In genomic region chr9:93669958-93670207, GRCh38 we compare ENCODE assay signal across 22 cellular contexts.
DNase-seq lines count a peak whose midpoint lies in the region; ATAC-seq and TF ChIP-seq lines count a peak whose summit lies in the region.
"Had no signal": no experiment of that assay in that cellular context is flagged by ENCODE, and none has a peak within 500 bp of the region (broad histone marks: within the 10 kb centered on the region; RNA-seq: fewer than 3 reads in every experiment).

No MANE protein-coding gene starts in this region.

- H3K27me3 ChIP-seq in Peyer's patch (no peaks in the 10 kb centered on the region), testis (no peaks in the 10 kb centered on the region)
- H3K27me3 ChIP-seq: heart left ventricle, suprapubic skin had no signal

- H3K27ac Mint-ChIP-seq in activated naive CD8-positive, alpha-beta T cell = peak overlapping the region; percentile 50
- H3K27ac Mint-ChIP-seq in activated naive CD8-positive, alpha-beta T cell treated with anti-CD3 and anti-CD28 coated beads, Interleukin-2, amount 50 U/mL, for 24 hours = no peak overlapping the region
- H3K27ac Mint-ChIP-seq: activated T-helper 2 cell treated with anti-CD3 and anti-CD28 coated beads, Interferon-gamma antibody, Interleukin-2, Interleukin-4, amounts not matched to agents 10 μg/mL and 5 μg/mL and 100 μg/mL, durations not matched to agents 14 hours and 24 hours and 36 hours; mesothelial cell of epicardium; stimulated activated memory B cell treated with anti-CD40 and anti-IgM and Interleukin-4, amounts not matched to agents 10 μg/mL and 1 μg/mL and 100 μg/mL, for 72 hours had no signal

- H3K9me3 ChIP-seq in Peyer's patch (no peaks in the 10 kb centered on the region), testis (no peaks in the 10 kb centered on the region)
- H3K9me3 ChIP-seq: heart left ventricle, psoas muscle, suprapubic skin had no signal

- ATAC-seq in activated naive CD8-positive, alpha-beta T cell treated with anti-CD3 and anti-CD28 coated beads, Interleukin-2, amount 50 U/mL, for 24 hours = no peak
- ATAC-seq in omental fat pad (ENCODE audit: low FRiP score) = no peak
- ATAC-seq in GM19452 (IDR thresholded peaks at IDR 0.05; ENCODE audit: unreplicated experiment) = no peak
- ATAC-seq: HCT116; K562; naive thymus-derived CD8-positive, alpha-beta T cell; stimulated activated memory B cell treated with anti-CD40 and anti-IgM and Interleukin-4, amounts not matched to agents 10 μg/mL and 1 μg/mL and 100 μg/mL, for 72 hours had no signal

- TF ChIP-seq CTCF in Peyer's patch (IDR thresholded peaks at IDR 0.05) (no peak), testis (IDR thresholded peaks at IDR 0.05) (no peak), omental fat pad (IDR thresholded peaks at IDR 0.05) (no peak)

- no peaks in the 10 kb centered on the region for H3K4me1 Mint-ChIP-seq in activated naive CD8-positive, alpha-beta T cell (ENCODE audit: low read depth)
- no peaks in the 10 kb centered on the region for H3K4me1 Mint-ChIP-seq in activated naive CD8-positive, alpha-beta T cell treated with anti-CD3 and anti-CD28 coated beads, Interleukin-2, amount 50 U/mL, for 24 hours
- H3K4me1 Mint-ChIP-seq: mesothelial cell of epicardium; stimulated activated memory B cell treated with anti-CD40 and anti-IgM and Interleukin-4, amounts not matched to agents 10 μg/mL and 1 μg/mL and 100 μg/mL, for 72 hours had no signal

- TF ChIP-seq POLR2A in Peyer's patch (IDR thresholded peaks at IDR 0.05) (no peak), testis (IDR thresholded peaks at IDR 0.05) (no peak)

- no peaks in the 10 kb centered on the region for H3K36me3 Mint-ChIP-seq in activated naive CD8-positive, alpha-beta T cell
- H3K36me3 Mint-ChIP-seq in activated naive CD8-positive, alpha-beta T cell treated with anti-CD3 and anti-CD28 coated beads, Interleukin-2, amount 50 U/mL, for 24 hours (ENCODE audit: low read depth) = no peaks in the 10 kb centered on the region

- intact Hi-C loops in testis (cut with DNase I; ENCODE audit: low total_unique reads) = no loop called here

- H3K27me3 Mint-ChIP-seq in activated naive CD8-positive, alpha-beta T cell = no peaks in the 10 kb centered on the region
- H3K27me3 Mint-ChIP-seq in activated naive CD8-positive, alpha-beta T cell treated with anti-CD3 and anti-CD28 coated beads, Interleukin-2, amount 50 U/mL, for 24 hours = no peaks in the 10 kb centered on the region
- H3K27me3 Mint-ChIP-seq: naive thymus-derived CD8-positive, alpha-beta T cell; stimulated activated memory B cell treated with anti-CD40 and anti-IgM and Interleukin-4, amounts not matched to agents 10 μg/mL and 1 μg/mL and 100 μg/mL, for 72 hours had no signal

- no peaks in the 10 kb centered on the region for H3K9me3 Mint-ChIP-seq in activated naive CD8-positive, alpha-beta T cell (ENCODE audit: low read depth)
- H3K9me3 Mint-ChIP-seq in activated naive CD8-positive, alpha-beta T cell treated with anti-CD3 and anti-CD28 coated beads, Interleukin-2, amount 50 U/mL, for 24 hours = no peaks in the 10 kb centered on the region
- H3K9me3 Mint-ChIP-seq: mesothelial cell of epicardium; naive thymus-derived CD8-positive, alpha-beta T cell had no signal

- H3K27ac ChIP-seq in Peyer's patch = no peak overlapping the region
- H3K27ac ChIP-seq in testis = no peak overlapping the region
- H3K27ac ChIP-seq: C4-2B, heart left ventricle, psoas muscle, suprapubic skin had no signal

- H3K4me3 ChIP-seq in Peyer's patch (no peak overlapping the region), testis (no peak overlapping the region)
- H3K4me3 ChIP-seq: heart left ventricle, K562, psoas muscle, suprapubic skin had no signal

- H3K36me3 ChIP-seq in Peyer's patch (peaks cover 0 to 41% (median 0%) of the 10 kb centered on the region in 3 donors), testis (ENCODE audit: low read depth, missing control alignments) (no peaks in the 10 kb centered on the region)

- no peak for DNase-seq in activated naive CD8-positive, alpha-beta T cell treated with anti-CD3 and anti-CD28 coated beads, Interleukin-2, amount 50 U/mL, for 24 hours
- DNase-seq in Peyer's patch = peak; percentile 3 to 30 (median 23)
- peak; percentile 1 for DNase-seq in effector CD4-positive, alpha-beta T cell
- peak; percentile 7 for DNase-seq in testis
- no peak for DNase-seq in omental fat pad (ENCODE audit: low spot score)
- DNase-seq in NCI-H2196 (lab: John Stamatoyannopoulos, UW; ENCODE audit: unreplicated experiment) = no peak
- DNase-seq: amniotic stem cell, MM.1S, NCI-H1436, NCI-H524 had no signal

- 20 to 72% methylated on average over 2 to 3 of the region's 3 CpGs for WGBS in testis, 2 donors

- no peaks in the 10 kb centered on the region for H3K4me1 ChIP-seq in Peyer's patch
- H3K4me1 ChIP-seq in testis = no peaks in the 10 kb centered on the region
- H3K4me1 ChIP-seq: psoas muscle, suprapubic skin had no signal

- H3K4me3 Mint-ChIP-seq in activated naive CD8-positive, alpha-beta T cell = no peak overlapping the region
- no peak overlapping the region for H3K4me3 Mint-ChIP-seq in activated naive CD8-positive, alpha-beta T cell treated with anti-CD3 and anti-CD28 coated beads, Interleukin-2, amount 50 U/mL, for 24 hours
- H3K4me3 Mint-ChIP-seq: mesothelial cell of epicardium; naive thymus-derived CD8-positive, alpha-beta T cell; stimulated activated memory B cell treated with anti-CD40 and anti-IgM and Interleukin-4, amounts not matched to agents 10 μg/mL and 1 μg/mL and 100 μg/mL, for 72 hours had no signal

Comparison
In these comparisons a context has a peak if more than half of its experiments do, and no peak if none do; other contexts are left out.
1. DNase-seq: peak in Peyer's patch (3 of 3), effector CD4-positive, alpha-beta T cell (single experiment) and testis (single experiment); none in activated naive CD8-positive, alpha-beta T cell treated with anti-CD3 and anti-CD28 coated beads, Interleukin-2, amount 50 U/mL, for 24 hours (single experiment), omental fat pad (single experiment) and NCI-H2196 (single experiment).